ENCODE assay signal across 25 cellular contexts in genomic region chr15:80562846-80563245, GRCh38.
"Had no signal": no experiment of that assay in that cellular context is flagged by ENCODE, and none has a peak within 500 bp of the region (broad histone marks: within the 10 kb centered on the region; RNA-seq: fewer than 3 reads in every experiment).

No MANE protein-coding gene starts in this region.

- H3K4me3 Mint-ChIP-seq: activated naive CD8-positive, alpha-beta T cell treated with anti-CD3 and anti-CD28 coated beads for 36 hours; immature natural killer cell; naive B cell had no signal

- H3K4me3 ChIP-seq: breast epithelium, colonic mucosa, heart left ventricle, left lung, lower lobe of right lung, pancreas, prostate gland, spleen, testis, transverse colon had no signal

- DNase-seq: activated CD4-positive, alpha-beta T cell treated with anti-CD3 and anti-CD28 coated beads for 48 hours; activated CD4-positive, alpha-beta T cell treated with anti-CD3 and anti-CD28 coated beads, Interleukin-2, amount 50 U/mL, for 48 hours; activated CD8-positive, alpha-beta memory T cell treated with anti-CD3 and anti-CD28 coated beads for 24 hours; activated effector memory CD4-positive, alpha-beta T cell treated with Interleukin-2 at 50 U/mL for 16 hours; activated naive CD4-positive, alpha-beta T cell treated with Interleukin-2 at 50 U/mL for 16 hours; activated naive CD8-positive, alpha-beta T cell treated with anti-CD3 and anti-CD28 coated beads for 36 hours; colonic mucosa; foreskin keratinocyte; heart left ventricle; hypothalamus; immature natural killer cell; left lung; lower lobe of right lung; naive B cell; pancreas; spleen; stimulated activated naive CD4-positive, alpha-beta T cell treated with Interleukin-2 at 50 U/mL for 16 hours; T1000; testis; transverse colon; WERI-Rb-1 had no signal

- H3K9me3 Mint-ChIP-seq: activated naive CD8-positive, alpha-beta T cell treated with anti-CD3 and anti-CD28 coated beads for 36 hours; immature natural killer cell had no signal

- H3K27ac ChIP-seq: breast epithelium, colonic mucosa, foreskin keratinocyte, heart left ventricle, left lung, lower lobe of right lung, pancreas, prostate gland, spleen, testis, transverse colon, WERI-Rb-1 had no signal

- H3K36me3 Mint-ChIP-seq: activated naive CD8-positive, alpha-beta T cell treated with anti-CD3 and anti-CD28 coated beads for 36 hours; immature natural killer cell; naive B cell had no signal

- H3K4me1 Mint-ChIP-seq: naive B cell had no signal

- ATAC-seq: activated CD4-positive, CD25-positive, alpha-beta regulatory T cell treated with anti-CD3 and anti-CD28 coated beads, Interleukin-2, amount 50 U/mL, for 24 hours; esophagus mucosa; foreskin keratinocyte; heart left ventricle; left lung; lower lobe of right lung; pancreas had no signal

- H3K27ac Mint-ChIP-seq: activated naive CD8-positive, alpha-beta T cell treated with anti-CD3 and anti-CD28 coated beads for 36 hours; immature natural killer cell had no signal
